Comparison of ENCODE assay signal across 25 cellular contexts in genomic region chr1:204758601-204759000, GRCh38.
"Had no signal": no experiment of that assay in that cellular context is flagged by ENCODE, and none has a peak within 500 bp of the region (broad histone marks: within the 10 kb centered on the region; RNA-seq: fewer than 3 reads in every experiment).

No MANE protein-coding gene starts in this region.

- ATAC-seq: effector memory CD8-positive, alpha-beta T cell; left lung; naive thymus-derived CD4-positive, alpha-beta T cell; sciatic nerve; stimulated activated effector memory CD8-positive, alpha-beta T cell treated with anti-CD3 and anti-CD28 coated beads, Interleukin-12 subunit alpha, Interleukin-12 subunit beta, amount 100 ng/mL, for 72 hours had no signal

- H3K27me3 ChIP-seq: neural progenitor cell, right atrium auricular region, thyroid gland had no signal

- H3K9me3 ChIP-seq: prostate gland, thyroid gland had no signal

- H3K27ac ChIP-seq: esophagus squamous epithelium, left lung, neural progenitor cell, prostate gland, right atrium auricular region, stomach, thyroid gland had no signal

- H3K27ac Mint-ChIP-seq: effector memory CD8-positive, alpha-beta T cell; immature natural killer cell; naive thymus-derived CD4-positive, alpha-beta T cell; nephron; neural progenitor cell; stimulated activated effector memory CD8-positive, alpha-beta T cell treated with anti-CD3 and anti-CD28 coated beads, Interleukin-12 subunit alpha, Interleukin-12 subunit beta, amount 100 ng/mL, for 72 hours had no signal

- H3K4me3 Mint-ChIP-seq: effector memory CD8-positive, alpha-beta T cell; immature natural killer cell; naive thymus-derived CD4-positive, alpha-beta T cell; nephron; neural progenitor cell; stimulated activated effector memory CD8-positive, alpha-beta T cell treated with anti-CD3 and anti-CD28 coated beads, Interleukin-12 subunit alpha, Interleukin-12 subunit beta, amount 100 ng/mL, for 72 hours had no signal

- H3K36me3 Mint-ChIP-seq: immature natural killer cell; naive thymus-derived CD4-positive, alpha-beta T cell; stimulated activated effector memory CD8-positive, alpha-beta T cell treated with anti-CD3 and anti-CD28 coated beads, Interleukin-12 subunit alpha, Interleukin-12 subunit beta, amount 100 ng/mL, for 72 hours had no signal

- H3K4me1 Mint-ChIP-seq: nephron had no signal

- H3K9me3 Mint-ChIP-seq: effector memory CD8-positive, alpha-beta T cell; immature natural killer cell; stimulated activated effector memory CD8-positive, alpha-beta T cell treated with anti-CD3 and anti-CD28 coated beads, Interleukin-12 subunit alpha, Interleukin-12 subunit beta, amount 100 ng/mL, for 72 hours had no signal

- H3K36me3 ChIP-seq: esophagus squamous epithelium, left lung, neural progenitor cell, prostate gland, right atrium auricular region, stomach, thyroid gland had no signal

- DNase-seq: cortex of kidney; effector memory CD8-positive, alpha-beta T cell; erythroblast; esophagus squamous epithelium; foreskin melanocyte; hypothalamus; immature natural killer cell; kidney; left lung; mesenchymal stem cell; midbrain; naive thymus-derived CD4-positive, alpha-beta T cell; stimulated activated CD4-positive, alpha-beta T cell treated with anti-CD3 and anti-CD28 coated beads, Interleukin-2, amount 100 ng/mL, for 24 hours; stimulated activated CD4-positive, alpha-beta T cell treated with anti-CD3 and anti-CD28 coated beads, Interleukin-4, amount 100 ng/mL, for 24 hours; stimulated activated naive CD4-positive, alpha-beta T cell treated with Interleukin-2 at 50 U/mL for 16 hours; stomach; thyroid gland; trophoblast cell had no signal

- H3K4me3 ChIP-seq: esophagus squamous epithelium, left lung, neural progenitor cell, prostate gland, right atrium auricular region, smooth muscle cell, stomach, thyroid gland had no signal

- H3K4me1 ChIP-seq: neural progenitor cell, prostate gland had no signal
